Comparison of ENCODE assay signal across 8 cellular contexts in genomic region chr1:91500756-91501526, GRCh38. TPM values are rescaled to one million over a fixed set of nuclear protein-coding genes. Genes with fewer than 3 reads are reported as not detected.
DNase-seq lines count a peak whose midpoint lies in the region; FAIRE-seq and TF ChIP-seq lines count a peak whose summit lies in the region.

Gene CDC7, plus strand, starts transcription at chr1:91500851. Its CDS starts 866 bp downstream, at chr1:91501717.

- no peaks in the 10 kb centered on the region for H3K27me3 Mint-ChIP-seq in H9 (ENCODE audit: low read depth)

- H3K4me1 ChIP-seq in H9 (ENCODE audit: insufficient read depth, low read length): no peaks in the 10 kb centered on the region
- H3K4me1 ChIP-seq in neuronal stem cell (ENCODE audit: control insufficient read depth in 2 of 2, insufficient read depth in 1 of 2, low read depth in 1 of 2, low read length in 2 of 2): peaks cover 5 to 11% of the 10 kb centered on the region in 2 donors

- peaks cover 9% of the 10 kb centered on the region for H3K23me2 ChIP-seq in H9 (ENCODE audit: insufficient read length, low read depth, low read length, poor library complexity, severe bottlenecking)

- H3K9me3 Mint-ChIP-seq in H9: no peaks in the 10 kb centered on the region

- H3K14ac ChIP-seq in H9 (ENCODE audit: insufficient read depth, low read length) (peak within 1 kb of the TSS; percentile 100; the same call in 1 of the 2 replicates), neuronal stem cell (ENCODE audit: low read length) (peak within 1 kb of the TSS; percentile 64)

- no peak within 1 kb of the TSS for H3K23ac ChIP-seq in H9 (ENCODE audit: insufficient read length, low read depth, low read length)
- peak within 1 kb of the TSS; percentile 47 for H3K23ac ChIP-seq in neuronal stem cell (ENCODE audit: low read depth, low read length, poor library complexity)

- H4K91ac ChIP-seq in H9 (ENCODE audit: insufficient read length, low read depth, low read length) (no peak within 1 kb of the TSS), neuronal stem cell (ENCODE audit: low read depth, low read length, poor library complexity) (no peak within 1 kb of the TSS)

- no peak within 1 kb of the TSS for H2BK15ac ChIP-seq in H9 (ENCODE audit: low read depth, low read length)
- peak within 1 kb of the TSS; percentile 32 for H2BK15ac ChIP-seq in neuronal stem cell (ENCODE audit: low read length)

- H3K36me3 ChIP-seq in neuronal stem cell (replicated peaks in 1 of 2; ENCODE audit: control insufficient read depth in 2 of 2, insufficient read depth in 2 of 2, low read length in 2 of 2): peaks cover 0 to 30% of the 10 kb centered on the region in 2 donors

- H2AK5ac ChIP-seq in H9 (ENCODE audit: insufficient read length, low read length): no peak within 1 kb of the TSS
- peak within 1 kb of the TSS; percentile 14 for H2AK5ac ChIP-seq in neuronal stem cell (ENCODE audit: low read depth, low read length)

- H3K9me3 ChIP-seq in H9 (ENCODE audit: control insufficient read depth, low read depth, low read length) (no peaks in the 10 kb centered on the region), neuronal stem cell (replicated peaks in 1 of 2; ENCODE audit: control insufficient read depth in 2 of 2, insufficient read depth in 1 of 2, low read depth in 1 of 2, low read length in 2 of 2) (no peaks in the 10 kb centered on the region)

- no CpG with 5 or more reads among the region's 68 CpGs for WGBS in H9 (ENCODE audit: extremely low coverage, insufficient read length, low lambda C conversion rate)
- WGBS in neuronal stem cell (ENCODE audit: extremely low coverage in 2 of 2, insufficient read length in 2 of 2, insufficient replicate concordance in 1 of 2), 2 donors: no CpG with 5 or more reads among the region's 68 CpGs

- H2BK12ac ChIP-seq in H9 (ENCODE audit: insufficient read length, low read depth, low read length): no peak within 1 kb of the TSS
- no peak within 1 kb of the TSS for H2BK12ac ChIP-seq in neuronal stem cell (ENCODE audit: low read length)

- H3K4ac ChIP-seq in H9 (ENCODE audit: low read depth, low read length) (no peak within 1 kb of the TSS; the same call in 1 of the 2 replicates), neuronal stem cell (ENCODE audit: low read length) (peak within 1 kb of the TSS; percentile 28)

- H2BK5ac ChIP-seq in H9 (ENCODE audit: insufficient read length, low read length) (peak within 1 kb of the TSS; percentile 48), neuronal stem cell (ENCODE audit: low read length) (peak within 1 kb of the TSS; percentile 94)

- no peak within 1 kb of the TSS for H3K27ac Mint-ChIP-seq in H9

- H3K27ac ChIP-seq in H9 (ENCODE audit: insufficient read length, low read depth, low read length) (peak within 1 kb of the TSS; percentile 73), neuronal stem cell (replicated peaks; ENCODE audit: low read length) (peak within 1 kb of the TSS; percentile 99), substantia nigra (ENCODE audit: low read depth, low read length, poor library complexity, severe bottlenecking) (peak within 1 kb of the TSS; percentile 82)

- peaks cover 30 to 32% of the 10 kb centered on the region in 2 experiments for H3K4me1 Mint-ChIP-seq in H9

- H3K56ac ChIP-seq in H9 (ENCODE audit: insufficient read length, low read depth, low read length): peak within 1 kb of the TSS; percentile 14

- no peak for FAIRE-seq in frontal cortex (lab: Jason Lieb, UNC)

- peak; percentile 77 for DNase-seq in GF-D8 (lab: John Stamatoyannopoulos, UW)
- DNase-seq in H9: peak; percentile 92
- DNase-seq in M059J (ENCODE audit: low read depth): peak; percentile 89
- peak; percentile 78 for DNase-seq in SHP77 treated with DMSO at 0.1 percent for 48 hours (lab: John Stamatoyannopoulos, UW)
- DNase-seq in activated gamma-delta T cell treated with anti-CD3 and anti-CD28 coated beads, Interleukin-2, amount 50 U/mL, for 16 hours (ENCODE audit: low read depth): peak; percentile 80
- DNase-seq in frontal cortex (ENCODE audit: low spot score in 2 of 2): peak; percentile 65 to 71
- peak; percentile 93 for DNase-seq in neuronal stem cell (ENCODE audit: low spot score)
- peak; percentile 54 to 97 (median 86) for DNase-seq in substantia nigra (lab: John Stamatoyannopoulos, UW)

- H3K79me1 ChIP-seq in H9 (ENCODE audit: insufficient read depth, low read depth, low read length, poor library complexity, severe bottlenecking): no peaks in the 10 kb centered on the region
- H3K79me1 ChIP-seq in neuronal stem cell (ENCODE audit: low read depth, low read length): no peaks in the 10 kb centered on the region

- H3K27me3 ChIP-seq in H9 (ENCODE audit: insufficient read depth, low read length): no peaks in the 10 kb centered on the region
- H3K27me3 ChIP-seq in neuronal stem cell (ENCODE audit: control insufficient read depth in 3 of 3, insufficient read depth in 3 of 3, low read depth in 1 of 3, low read length in 3 of 3): no peaks in the 10 kb centered on the region

- peak within 1 kb of the TSS; percentile 77 for H4K5ac ChIP-seq in H9 (ENCODE audit: insufficient read length, low read depth, low read length)

- H3K9ac ChIP-seq in H9 (ENCODE audit: extremely low read depth, insufficient read length, low read length) (peak within 1 kb of the TSS; percentile 98), neuronal stem cell (ENCODE audit: low read depth, low read length, poor library complexity) (peak within 1 kb of the TSS; percentile 96)

- H4K20me1 ChIP-seq in H9 (ENCODE audit: control insufficient read depth, insufficient read depth, insufficient read length): no peaks in the 10 kb centered on the region

- H2BK120ac ChIP-seq in H9 (ENCODE audit: low read depth, low read length, poor library complexity, severe bottlenecking): peak within 1 kb of the TSS; percentile 71
- no peak within 1 kb of the TSS for H2BK120ac ChIP-seq in neuronal stem cell (ENCODE audit: low read depth, low read length)

- H3K36me3 Mint-ChIP-seq in H9 (ENCODE audit: insufficient read depth in 1 of 3, low read depth in 3 of 3): peaks cover 2 to 20% (median 9%) of the 10 kb centered on the region in 3 experiments; a peak in 6 of 7 replicates

- TF ChIP-seq CTCF in H9 (conservative IDR thresholded peaks at IDR 0.05): peak; percentile 77

- no peak within 1 kb of the TSS for H4K8ac ChIP-seq in H9 (replicated peaks; ENCODE audit: insufficient read length, low read depth, low read length)
- no peak within 1 kb of the TSS for H4K8ac ChIP-seq in neuronal stem cell (ENCODE audit: low read depth, low read length)

- H3K18ac ChIP-seq in H9 (ENCODE audit: insufficient read length, low read depth, low read length): peak within 1 kb of the TSS; percentile 98
- H3K18ac ChIP-seq in neuronal stem cell (ENCODE audit: low read length): peak within 1 kb of the TSS; percentile 97

- peak within 1 kb of the TSS; percentile 17 for H2AFZ ChIP-seq in H9 (ENCODE audit: low read length)
- peak within 1 kb of the TSS; percentile 94 for H2AFZ ChIP-seq in neuronal stem cell (ENCODE audit: low read length)

- H3K4me2 ChIP-seq in H9 (ENCODE audit: insufficient read depth, insufficient read length, low read length): peak within 1 kb of the TSS; percentile 70
- H3K4me2 ChIP-seq in neuronal stem cell (ENCODE audit: insufficient read depth, low read length, poor library complexity, severe bottlenecking): peak within 1 kb of the TSS; percentile 65

- H3K79me2 ChIP-seq in H9 (ENCODE audit: insufficient read depth, low read length): peaks cover 20% of the 10 kb centered on the region; the same call in 1 of the 2 replicates

- H3K4me3 Mint-ChIP-seq in H9: no peak within 1 kb of the TSS

- H3K4me3 ChIP-seq in neuronal stem cell (ENCODE audit: low read length in 2 of 2): peak within 1 kb of the TSS; percentile 65 to 83

- H3T11ph ChIP-seq in H9 (ENCODE audit: low read length): peak within 1 kb of the TSS; percentile 96

- no peak within 1 kb of the TSS for H2BK20ac ChIP-seq in H9 (ENCODE audit: low read depth, low read length, poor library complexity, severe bottlenecking)

RNA-seq across cellular contexts. Expression of gene CDC7, which starts in this region (rescaled TPM):
- total RNA-seq in H9 (2021) (41.6 and 43.4 TPM in 2 replicates), frontal cortex (24.9 TPM)
- total RNA-seq in M059J (2014; rRNA removed; shearing (Covaris generic)): 14.7 and 26.0 TPM in 2 replicates
- 39.2 TPM for polyA plus RNA-seq in neuronal stem cell (2013, experiment 1 of 2)
- polyA plus RNA-seq in neuronal stem cell (2013, experiment 2 of 2): 39.1 TPM

Comparison
In these comparisons a context has a peak if more than half of its experiments do, and no peak if none do; other contexts are left out.
1. Peak in every context shown above with its lines: DNase-seq, H3K4me3 ChIP-seq and H3K27ac ChIP-seq.